In the genomic region with DNA sequence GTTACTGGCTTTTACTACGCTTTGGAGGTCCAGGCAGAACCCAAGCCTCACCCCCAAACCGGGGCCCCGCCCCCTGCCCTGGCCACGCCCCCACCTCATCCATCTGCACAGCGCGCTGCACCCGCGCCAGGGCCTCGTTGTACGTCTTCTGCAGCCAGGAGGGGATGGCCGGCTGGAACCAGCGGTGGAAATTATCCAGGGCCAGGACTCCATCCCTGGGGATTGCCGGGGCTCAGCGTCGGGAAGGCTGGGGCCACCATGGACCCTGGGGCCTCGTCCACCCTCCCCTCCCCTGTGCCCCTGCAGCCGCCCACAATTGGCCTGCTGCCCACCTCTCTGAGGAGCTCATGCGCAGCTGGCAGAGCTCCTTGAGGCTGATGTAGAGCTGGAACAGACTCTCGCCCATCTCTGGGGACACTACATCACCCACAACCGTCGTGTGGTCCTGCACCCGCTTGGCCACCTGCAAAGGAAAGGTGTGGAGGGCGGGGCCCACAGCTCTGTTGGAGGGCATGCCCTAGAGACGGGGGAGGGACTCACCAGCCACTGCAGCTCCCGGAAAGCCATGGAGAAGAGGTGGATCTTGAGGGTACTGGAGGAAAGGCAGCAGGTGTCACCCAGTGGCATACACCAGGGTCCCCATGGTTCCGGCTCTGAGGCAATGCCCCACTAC, we compare ENCODE assay signal across 1 cellular context.
A peak's percentile ranks its signal among the peaks of the same experiment; 100 is the strongest.
TF ChIP-seq lines count a peak whose summit lies in the region.

No MANE protein-coding gene starts in this region.

TF ChIP-seq in HepG2, 621 proteins besides CTCF, POLR2A, EP300 and RAD21:
- TF ChIP-seq ZFP36L1 (CRISPR knock-in tag; IDR thresholded peaks at IDR 0.05): no peak
- 0 out of 2 replicates have a peak, but pooled peaks have one; percentile 21 for TF ChIP-seq HNRNPL (IDR thresholded peaks at IDR 0.05; ENCODE audit: low read depth, low read length)
- peak; percentile 25 for TF ChIP-seq AGO2 (optimal IDR thresholded peaks at IDR 0.05; ENCODE audit: low read depth, low read length)
- no peak for TF ChIP-seq ZNF780A (CRISPR knock-in tag; IDR thresholded peaks at IDR 0.05)
- TF ChIP-seq ZNF879 (CRISPR knock-in tag; IDR thresholded peaks at IDR 0.05): no peak
- TF ChIP-seq RBFOX2 (IDR thresholded peaks at IDR 0.05; ENCODE audit: low read depth, low read length): peak; percentile 55
